ENCODE assay signal across 4 cellular contexts in genomic region chr4:8467016-8467415, GRCh38.
"Had no signal": no experiment of that assay in that cellular context is flagged by ENCODE, and none has a peak within 500 bp of the region (broad histone marks: within the 10 kb centered on the region; RNA-seq: fewer than 3 reads in every experiment).

No MANE protein-coding gene starts in this region.

- H3K4me3 ChIP-seq: GM23338 had no signal

- H3K9me3 Mint-ChIP-seq: GM23338, H9, IgD-negative memory B cell had no signal

- H3K27ac Mint-ChIP-seq: GM23338, H9, IgD-negative memory B cell had no signal

- H2AFZ ChIP-seq: GM23338 had no signal

- ATAC-seq: GM23338 had no signal

- DNase-seq: H9, HCEC 1CT had no signal

- H3K4me2 ChIP-seq: GM23338 had no signal

- H3K27me3 Mint-ChIP-seq: IgD-negative memory B cell had no signal

- H3K4me3 Mint-ChIP-seq: GM23338, H9 had no signal
